Comparison of ENCODE assay signal across 1 cellular context in the genomic region with DNA sequence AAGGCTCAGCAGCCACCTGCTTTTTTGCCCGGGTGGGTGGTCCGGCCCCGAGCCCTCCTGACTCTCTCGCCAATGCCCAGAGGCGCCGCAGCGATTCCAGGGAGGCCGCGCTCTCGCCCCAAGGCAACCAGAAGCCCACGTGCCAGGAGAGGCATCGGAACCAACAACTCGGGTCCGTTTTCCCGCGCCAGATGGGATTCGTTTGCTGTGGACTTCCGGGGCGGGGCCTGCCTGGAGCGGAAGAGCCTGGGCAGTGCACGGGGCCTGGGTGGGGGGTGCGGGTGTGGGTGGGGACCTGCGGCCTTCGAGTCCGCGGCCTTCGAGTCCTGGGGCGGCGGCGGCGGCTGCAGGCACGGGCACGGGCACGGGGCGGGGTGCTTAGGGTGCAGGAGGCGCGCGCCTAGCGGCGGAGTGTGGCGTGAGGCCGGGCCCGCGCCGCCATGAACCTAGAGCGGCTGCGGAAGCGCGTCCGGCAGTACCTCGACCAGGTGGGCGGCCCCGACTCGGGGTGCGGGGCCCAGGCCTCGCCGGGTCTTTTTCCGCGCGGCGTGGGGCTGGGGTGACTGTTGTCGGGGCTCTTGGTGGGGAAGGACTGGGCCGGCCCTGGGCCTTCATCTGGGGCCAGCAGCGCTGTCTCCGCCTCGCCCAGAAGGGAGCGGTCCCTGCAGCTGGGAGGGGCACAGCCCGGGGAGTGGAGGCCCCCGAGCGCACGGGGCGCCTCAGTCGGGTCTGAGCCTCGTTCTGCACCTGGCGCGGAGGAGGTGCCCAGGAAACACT.
TF ChIP-seq lines count a peak whose summit lies in the region.

A gene with protein sequence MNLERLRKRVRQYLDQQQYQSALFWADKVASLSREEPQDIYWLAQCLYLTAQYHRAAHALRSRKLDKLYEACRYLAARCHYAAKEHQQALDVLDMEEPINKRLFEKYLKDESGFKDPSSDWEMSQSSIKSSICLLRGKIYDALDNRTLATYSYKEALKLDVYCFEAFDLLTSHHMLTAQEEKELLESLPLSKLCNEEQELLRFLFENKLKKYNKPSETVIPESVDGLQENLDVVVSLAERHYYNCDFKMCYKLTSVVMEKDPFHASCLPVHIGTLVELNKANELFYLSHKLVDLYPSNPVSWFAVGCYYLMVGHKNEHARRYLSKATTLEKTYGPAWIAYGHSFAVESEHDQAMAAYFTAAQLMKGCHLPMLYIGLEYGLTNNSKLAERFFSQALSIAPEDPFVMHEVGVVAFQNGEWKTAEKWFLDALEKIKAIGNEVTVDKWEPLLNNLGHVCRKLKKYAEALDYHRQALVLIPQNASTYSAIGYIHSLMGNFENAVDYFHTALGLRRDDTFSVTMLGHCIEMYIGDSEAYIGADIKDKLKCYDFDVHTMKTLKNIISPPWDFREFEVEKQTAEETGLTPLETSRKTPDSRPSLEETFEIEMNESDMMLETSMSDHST (plus strand): TSS at position 253 of the 777 bp plus-strand sequence. CDS start 188 bp downstream, at position 441.

TF ChIP-seq in HepG2, 621 proteins besides CTCF, POLR2A, EP300 and RAD21 (continued from another document and continues in another):
- TF ChIP-seq, protein P1, sequence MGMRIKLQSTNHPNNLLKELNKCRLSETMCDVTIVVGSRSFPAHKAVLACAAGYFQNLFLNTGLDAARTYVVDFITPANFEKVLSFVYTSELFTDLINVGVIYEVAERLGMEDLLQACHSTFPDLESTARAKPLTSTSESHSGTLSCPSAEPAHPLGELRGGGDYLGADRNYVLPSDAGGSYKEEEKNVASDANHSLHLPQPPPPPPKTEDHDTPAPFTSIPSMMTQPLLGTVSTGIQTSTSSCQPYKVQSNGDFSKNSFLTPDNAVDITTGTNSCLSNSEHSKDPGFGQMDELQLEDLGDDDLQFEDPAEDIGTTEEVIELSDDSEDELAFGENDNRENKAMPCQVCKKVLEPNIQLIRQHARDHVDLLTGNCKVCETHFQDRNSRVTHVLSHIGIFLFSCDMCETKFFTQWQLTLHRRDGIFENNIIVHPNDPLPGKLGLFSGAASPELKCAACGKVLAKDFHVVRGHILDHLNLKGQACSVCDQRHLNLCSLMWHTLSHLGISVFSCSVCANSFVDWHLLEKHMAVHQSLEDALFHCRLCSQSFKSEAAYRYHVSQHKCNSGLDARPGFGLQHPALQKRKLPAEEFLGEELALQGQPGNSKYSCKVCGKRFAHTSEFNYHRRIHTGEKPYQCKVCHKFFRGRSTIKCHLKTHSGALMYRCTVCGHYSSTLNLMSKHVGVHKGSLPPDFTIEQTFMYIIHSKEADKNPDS (CRISPR knock-in tag; IDR thresholded peaks at IDR 0.05) = no peak
- TF ChIP-seq ZNF703 (CRISPR knock-in tag; IDR thresholded peaks at IDR 0.05; ENCODE audit: borderline replicate concordance) (peak; percentile 54), ZNF20 (CRISPR knock-in tag; IDR thresholded peaks at IDR 0.05) (no peak), ZFYVE20 (CRISPR knock-in tag; IDR thresholded peaks at IDR 0.05; ENCODE audit: borderline replicate concordance, low read depth) (peak; percentile 84; the same call in 1 of the 2 replicates), PHB2 (IDR thresholded peaks at IDR 0.05; ENCODE audit: partially characterized antibody) (no peak), NR1H2 (CRISPR knock-in tag; IDR thresholded peaks at IDR 0.05; ENCODE audit: borderline replicate concordance, low read depth) (peak; percentile 73; the same call in 1 of the 2 replicates), KDM3A (CRISPR knock-in tag; IDR thresholded peaks at IDR 0.05; ENCODE audit: low read depth) (peak; percentile 61; the same call in 1 of the 2 replicates), HNRNPK (IDR thresholded peaks at IDR 0.05; ENCODE audit: low read depth, low read length, poor library complexity, severe bottlenecking) (peak; percentile 90), ZFP36 (IDR thresholded peaks at IDR 0.05; ENCODE audit: borderline replicate concordance, low read depth, low read length, partially characterized antibody) (no peak), CREB1 (IDR thresholded peaks at IDR 0.05) (no peak), CREB1 (CRISPR knock-in tag; IDR thresholded peaks at IDR 0.05) (no peak), ZNF24 (IDR thresholded peaks at IDR 0.05) (no peak), ZNF713 (CRISPR knock-in tag; IDR thresholded peaks at IDR 0.05) (no peak), FOXK2 (IDR thresholded peaks at IDR 0.05) (no peak), ZNF33A (CRISPR knock-in tag; IDR thresholded peaks at IDR 0.05; ENCODE audit: borderline replicate concordance) (no peak), ZNF598 (CRISPR knock-in tag; IDR thresholded peaks at IDR 0.05; ENCODE audit: borderline replicate concordance) (peak; percentile 68; the same call in 1 of the 2 replicates), PHF21A (CRISPR knock-in tag; IDR thresholded peaks at IDR 0.05) (peak; percentile 17; the same call in 1 of the 2 replicates), MAFK (conservative IDR thresholded peaks at IDR 0.05 in 1 of 2, IDR thresholded peaks at IDR 0.05 in 1 of 2; ENCODE audit: low read length in 2 of 2) (no peak), ZNF350 (CRISPR knock-in tag; IDR thresholded peaks at IDR 0.05; ENCODE audit: borderline replicate concordance, low read depth) (peak; percentile 41; the same call in 1 of the 2 replicates), NFYB (CRISPR knock-in tag; IDR thresholded peaks at IDR 0.05) (peak; percentile 39; the same call in 1 of the 2 replicates), MAZ (IDR thresholded peaks at IDR 0.05; ENCODE audit: borderline replicate concordance, low read depth, low read length) (no peak), MAZ (CRISPR knock-in tag; IDR thresholded peaks at IDR 0.05; ENCODE audit: low read depth) (peak; percentile 61; the same call in 1 of the 2 replicates)
- TF ChIP-seq, protein P2, sequence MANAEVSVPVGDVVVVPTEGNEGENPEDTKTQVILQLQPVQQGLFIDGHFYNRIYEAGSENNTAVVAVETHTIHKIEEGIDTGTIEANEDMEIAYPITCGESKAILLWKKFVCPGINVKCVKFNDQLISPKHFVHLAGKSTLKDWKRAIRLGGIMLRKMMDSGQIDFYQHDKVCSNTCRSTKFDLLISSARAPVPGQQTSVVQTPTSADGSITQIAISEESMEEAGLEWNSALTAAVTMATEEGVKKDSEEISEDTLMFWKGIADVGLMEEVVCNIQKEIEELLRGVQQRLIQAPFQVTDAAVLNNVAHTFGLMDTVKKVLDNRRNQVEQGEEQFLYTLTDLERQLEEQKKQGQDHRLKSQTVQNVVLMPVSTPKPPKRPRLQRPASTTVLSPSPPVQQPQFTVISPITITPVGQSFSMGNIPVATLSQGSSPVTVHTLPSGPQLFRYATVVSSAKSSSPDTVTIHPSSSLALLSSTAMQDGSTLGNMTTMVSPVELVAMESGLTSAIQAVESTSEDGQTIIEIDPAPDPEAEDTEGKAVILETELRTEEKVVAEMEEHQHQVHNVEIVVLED (CRISPR knock-in tag; IDR thresholded peaks at IDR 0.05; ENCODE audit: borderline replicate concordance) = peak; percentile 65
- TF ChIP-seq, protein P3, sequence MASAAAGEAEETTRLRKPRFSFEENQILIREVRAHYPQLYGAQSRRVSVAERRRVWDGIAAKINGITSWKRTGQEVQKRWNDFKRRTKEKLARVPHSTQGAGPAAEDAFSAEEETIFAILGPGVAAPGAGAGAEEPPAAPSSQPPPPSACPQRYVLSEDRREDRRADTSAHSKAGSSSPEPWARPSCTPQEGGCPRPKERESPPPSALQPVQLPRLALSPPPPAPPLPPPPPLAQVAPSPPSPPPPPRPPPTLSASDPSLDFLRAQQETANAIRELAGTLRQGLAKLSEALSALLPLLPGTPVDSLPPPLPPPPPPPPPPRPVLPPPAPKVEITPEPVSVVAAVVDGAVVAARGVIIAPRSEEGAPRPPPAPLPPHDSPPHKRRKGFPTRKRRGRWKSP (CRISPR knock-in tag; IDR thresholded peaks at IDR 0.05) = peak; percentile 70
- TF ChIP-seq, protein P4, sequence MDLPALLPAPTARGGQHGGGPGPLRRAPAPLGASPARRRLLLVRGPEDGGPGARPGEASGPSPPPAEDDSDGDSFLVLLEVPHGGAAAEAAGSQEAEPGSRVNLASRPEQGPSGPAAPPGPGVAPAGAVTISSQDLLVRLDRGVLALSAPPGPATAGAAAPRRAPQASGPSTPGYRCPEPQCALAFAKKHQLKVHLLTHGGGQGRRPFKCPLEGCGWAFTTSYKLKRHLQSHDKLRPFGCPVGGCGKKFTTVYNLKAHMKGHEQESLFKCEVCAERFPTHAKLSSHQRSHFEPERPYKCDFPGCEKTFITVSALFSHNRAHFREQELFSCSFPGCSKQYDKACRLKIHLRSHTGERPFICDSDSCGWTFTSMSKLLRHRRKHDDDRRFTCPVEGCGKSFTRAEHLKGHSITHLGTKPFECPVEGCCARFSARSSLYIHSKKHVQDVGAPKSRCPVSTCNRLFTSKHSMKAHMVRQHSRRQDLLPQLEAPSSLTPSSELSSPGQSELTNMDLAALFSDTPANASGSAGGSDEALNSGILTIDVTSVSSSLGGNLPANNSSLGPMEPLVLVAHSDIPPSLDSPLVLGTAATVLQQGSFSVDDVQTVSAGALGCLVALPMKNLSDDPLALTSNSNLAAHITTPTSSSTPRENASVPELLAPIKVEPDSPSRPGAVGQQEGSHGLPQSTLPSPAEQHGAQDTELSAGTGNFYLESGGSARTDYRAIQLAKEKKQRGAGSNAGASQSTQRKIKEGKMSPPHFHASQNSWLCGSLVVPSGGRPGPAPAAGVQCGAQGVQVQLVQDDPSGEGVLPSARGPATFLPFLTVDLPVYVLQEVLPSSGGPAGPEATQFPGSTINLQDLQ (CRISPR knock-in tag; IDR thresholded peaks at IDR 0.05) = peak; percentile 72; the same call in 1 of the 2 replicates
- TF ChIP-seq, protein P5, sequence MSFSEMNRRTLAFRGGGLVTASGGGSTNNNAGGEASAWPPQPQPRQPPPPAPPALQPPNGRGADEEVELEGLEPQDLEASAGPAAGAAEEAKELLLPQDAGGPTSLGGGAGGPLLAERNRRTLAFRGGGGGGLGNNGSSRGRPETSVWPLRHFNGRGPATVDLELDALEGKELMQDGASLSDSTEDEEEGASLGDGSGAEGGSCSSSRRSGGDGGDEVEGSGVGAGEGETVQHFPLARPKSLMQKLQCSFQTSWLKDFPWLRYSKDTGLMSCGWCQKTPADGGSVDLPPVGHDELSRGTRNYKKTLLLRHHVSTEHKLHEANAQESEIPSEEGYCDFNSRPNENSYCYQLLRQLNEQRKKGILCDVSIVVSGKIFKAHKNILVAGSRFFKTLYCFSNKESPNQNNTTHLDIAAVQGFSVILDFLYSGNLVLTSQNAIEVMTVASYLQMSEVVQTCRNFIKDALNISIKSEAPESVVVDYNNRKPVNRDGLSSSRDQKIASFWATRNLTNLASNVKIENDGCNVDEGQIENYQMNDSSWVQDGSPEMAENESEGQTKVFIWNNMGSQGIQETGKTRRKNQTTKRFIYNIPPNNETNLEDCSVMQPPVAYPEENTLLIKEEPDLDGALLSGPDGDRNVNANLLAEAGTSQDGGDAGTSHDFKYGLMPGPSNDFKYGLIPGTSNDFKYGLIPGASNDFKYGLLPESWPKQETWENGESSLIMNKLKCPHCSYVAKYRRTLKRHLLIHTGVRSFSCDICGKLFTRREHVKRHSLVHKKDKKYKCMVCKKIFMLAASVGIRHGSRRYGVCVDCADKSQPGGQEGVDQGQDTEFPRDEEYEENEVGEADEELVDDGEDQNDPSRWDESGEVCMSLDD (CRISPR knock-in tag; IDR thresholded peaks at IDR 0.05; ENCODE audit: borderline replicate concordance) = peak; percentile 58; the same call in 1 of the 2 replicates
- TF ChIP-seq, protein P6, sequence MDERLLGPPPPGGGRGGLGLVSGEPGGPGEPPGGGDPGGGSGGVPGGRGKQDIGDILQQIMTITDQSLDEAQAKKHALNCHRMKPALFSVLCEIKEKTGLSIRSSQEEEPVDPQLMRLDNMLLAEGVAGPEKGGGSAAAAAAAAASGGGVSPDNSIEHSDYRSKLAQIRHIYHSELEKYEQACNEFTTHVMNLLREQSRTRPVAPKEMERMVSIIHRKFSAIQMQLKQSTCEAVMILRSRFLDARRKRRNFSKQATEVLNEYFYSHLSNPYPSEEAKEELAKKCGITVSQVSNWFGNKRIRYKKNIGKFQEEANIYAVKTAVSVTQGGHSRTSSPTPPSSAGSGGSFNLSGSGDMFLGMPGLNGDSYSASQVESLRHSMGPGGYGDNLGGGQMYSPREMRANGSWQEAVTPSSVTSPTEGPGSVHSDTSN (CRISPR knock-in tag; IDR thresholded peaks at IDR 0.05) = no peak
- TF ChIP-seq, protein P7, sequence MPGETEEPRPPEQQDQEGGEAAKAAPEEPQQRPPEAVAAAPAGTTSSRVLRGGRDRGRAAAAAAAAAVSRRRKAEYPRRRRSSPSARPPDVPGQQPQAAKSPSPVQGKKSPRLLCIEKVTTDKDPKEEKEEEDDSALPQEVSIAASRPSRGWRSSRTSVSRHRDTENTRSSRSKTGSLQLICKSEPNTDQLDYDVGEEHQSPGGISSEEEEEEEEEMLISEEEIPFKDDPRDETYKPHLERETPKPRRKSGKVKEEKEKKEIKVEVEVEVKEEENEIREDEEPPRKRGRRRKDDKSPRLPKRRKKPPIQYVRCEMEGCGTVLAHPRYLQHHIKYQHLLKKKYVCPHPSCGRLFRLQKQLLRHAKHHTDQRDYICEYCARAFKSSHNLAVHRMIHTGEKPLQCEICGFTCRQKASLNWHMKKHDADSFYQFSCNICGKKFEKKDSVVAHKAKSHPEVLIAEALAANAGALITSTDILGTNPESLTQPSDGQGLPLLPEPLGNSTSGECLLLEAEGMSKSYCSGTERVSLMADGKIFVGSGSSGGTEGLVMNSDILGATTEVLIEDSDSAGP (CRISPR knock-in tag; IDR thresholded peaks at IDR 0.05; ENCODE audit: borderline replicate concordance) = peak; percentile 67; the same call in 1 of the 2 replicates
- TF ChIP-seq, protein P8, sequence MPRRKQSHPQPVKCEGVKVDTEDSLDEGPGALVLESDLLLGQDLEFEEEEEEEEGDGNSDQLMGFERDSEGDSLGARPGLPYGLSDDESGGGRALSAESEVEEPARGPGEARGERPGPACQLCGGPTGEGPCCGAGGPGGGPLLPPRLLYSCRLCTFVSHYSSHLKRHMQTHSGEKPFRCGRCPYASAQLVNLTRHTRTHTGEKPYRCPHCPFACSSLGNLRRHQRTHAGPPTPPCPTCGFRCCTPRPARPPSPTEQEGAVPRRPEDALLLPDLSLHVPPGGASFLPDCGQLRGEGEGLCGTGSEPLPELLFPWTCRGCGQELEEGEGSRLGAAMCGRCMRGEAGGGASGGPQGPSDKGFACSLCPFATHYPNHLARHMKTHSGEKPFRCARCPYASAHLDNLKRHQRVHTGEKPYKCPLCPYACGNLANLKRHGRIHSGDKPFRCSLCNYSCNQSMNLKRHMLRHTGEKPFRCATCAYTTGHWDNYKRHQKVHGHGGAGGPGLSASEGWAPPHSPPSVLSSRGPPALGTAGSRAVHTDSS (CRISPR knock-in tag; conservative IDR thresholded peaks at IDR 0.05) = no peak
- TF ChIP-seq, protein P9, sequence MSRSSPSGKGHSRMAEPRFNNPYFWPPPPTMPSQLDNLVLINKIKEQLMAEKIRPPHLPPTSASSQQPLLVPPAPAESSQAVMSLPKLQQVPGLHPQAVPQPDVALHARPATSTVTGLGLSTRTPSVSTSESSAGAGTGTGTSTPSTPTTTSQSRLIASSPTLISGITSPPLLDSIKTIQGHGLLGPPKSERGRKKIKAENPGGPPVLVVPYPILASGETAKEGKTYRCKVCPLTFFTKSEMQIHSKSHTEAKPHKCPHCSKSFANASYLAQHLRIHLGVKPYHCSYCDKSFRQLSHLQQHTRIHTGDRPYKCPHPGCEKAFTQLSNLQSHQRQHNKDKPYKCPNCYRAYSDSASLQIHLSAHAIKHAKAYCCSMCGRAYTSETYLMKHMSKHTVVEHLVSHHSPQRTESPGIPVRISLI (CRISPR knock-in tag; IDR thresholded peaks at IDR 0.05; ENCODE audit: borderline replicate concordance) = peak; percentile 36; the same call in 1 of the 2 replicates
- TF ChIP-seq, protein P10, sequence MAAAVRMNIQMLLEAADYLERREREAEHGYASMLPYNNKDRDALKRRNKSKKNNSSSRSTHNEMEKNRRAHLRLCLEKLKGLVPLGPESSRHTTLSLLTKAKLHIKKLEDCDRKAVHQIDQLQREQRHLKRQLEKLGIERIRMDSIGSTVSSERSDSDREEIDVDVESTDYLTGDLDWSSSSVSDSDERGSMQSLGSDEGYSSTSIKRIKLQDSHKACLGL (CRISPR knock-in tag; IDR thresholded peaks at IDR 0.05) = peak; percentile 86
